16 cellular contexts compared by ENCODE assay signal in genomic region chr2:9800639-9800974, GRCh38. TPM values are rescaled to one million over a fixed set of nuclear protein-coding genes. Genes with fewer than 3 reads are reported as not detected.
DNase-seq lines count a peak whose midpoint lies in the region; ATAC-seq, FAIRE-seq and TF ChIP-seq lines count a peak whose summit lies in the region.
"Had no signal": no experiment of that assay in that cellular context is flagged by ENCODE, and none has a peak within 500 bp of the region (broad histone marks: within the 10 kb centered on the region; RNA-seq: fewer than 3 reads in every experiment).

No MANE protein-coding gene starts in this region.

- H3K4me1 Mint-ChIP-seq in astrocyte (ENCODE audit: low read depth, unreplicated experiment): peaks cover 17% of the 10 kb centered on the region

- no peak for TF ChIP-seq POLR2A in HCT116 (IDR thresholded peaks at IDR 0.05; ENCODE audit: borderline replicate concordance, extremely low read depth, insufficient read depth, insufficient read length)

- CTCF ChIA-PET in HCT116 (lab: Charles Lee): interaction anchor here (0.9 to 3.7 kb wide), 11 partner anchors 11 to 297 kb away, joined by 3 to 36 read pairs (median 5); partner anchors contain the start of gene TAF1B

- intact Hi-C loops in HCT116 (cut with micrococcal nuclease): loop anchor here (2.0 kb wide), 1 partner anchor 320 kb away; no protein-coding TSS in a partner anchor
- intact Hi-C loops in left ventricle myocardium superior (cut with micrococcal nuclease): no loop called here

- H3K4me3 ChIP-seq in HCT116 (replicated peaks in 1 of 2; ENCODE audit: low read depth in 1 of 2, low read length in 2 of 2) (peak overlapping the region in 1 of 2 experiments; percentile 35; a peak in 2 of 4 replicates), astrocyte (ENCODE audit: insufficient read depth, low read depth, low read length) (no peak overlapping the region), subcutaneous abdominal adipose tissue (ENCODE audit: low read depth in 1 of 5, low read length in 5 of 5) (no peak overlapping the region)

- H3K4me2 ChIP-seq in HCT116 (ENCODE audit: low read length): peak overlapping the region; percentile 81
- H3K4me2 ChIP-seq in astrocyte (ENCODE audit: low read length): peak overlapping the region; percentile 74

- no peaks in the 10 kb centered on the region for H3K9me2 ChIP-seq in HCT116 (ENCODE audit: insufficient read depth)

- H4K20me1 ChIP-seq in HCT116 (ENCODE audit: insufficient read depth) (no peaks in the 10 kb centered on the region), astrocyte (ENCODE audit: insufficient read depth, low read length) (no peaks in the 10 kb centered on the region)

- no peak for TF ChIP-seq RAD21 in HCT116 (IDR thresholded peaks at IDR 0.05; ENCODE audit: low read depth)

- H3K27me3 Mint-ChIP-seq in astrocyte (ENCODE audit: low read depth, unreplicated experiment): peaks cover 15% of the 10 kb centered on the region

- no peaks in the 10 kb centered on the region for H3K36me3 Mint-ChIP-seq in astrocyte (ENCODE audit: low read depth, unreplicated experiment)

- RAD21 ChIA-PET in HCT116 (lab: Charles Lee; ENCODE audit: low non-redundant PET in 1 of 2, low total read pairs in 2 of 2, uncharacterized antibody in 2 of 2, unreplicated experiment in 2 of 2): interaction anchor here in 1 of 2 experiments (1.6 kb wide), 2 partner anchors 248 to 257 kb away, joined by 3 to 5 read pairs; no protein-coding TSS in a partner anchor

- H3K9me3 ChIP-seq in HCT116 (ENCODE audit: control insufficient read depth in 1 of 2, insufficient read depth in 1 of 2, low read depth in 1 of 2, low read length in 2 of 2): no peaks in the 10 kb centered on the region
- H3K9me3 ChIP-seq in astrocyte (ENCODE audit: insufficient read depth, low read depth, low read length): no peaks in the 10 kb centered on the region
- H3K9me3 ChIP-seq in subcutaneous abdominal adipose tissue (ENCODE audit: control insufficient read depth in 5 of 5, low read length in 5 of 5): no peaks in the 10 kb centered on the region

- H3K4me3 Mint-ChIP-seq in astrocyte (ENCODE audit: unreplicated experiment): no peak overlapping the region
- H3K4me3 Mint-ChIP-seq: activated B cell treated with CpG ODN at 0.5 μM for 24 hours; activated naive CD8-positive, alpha-beta T cell treated with anti-CD3 and anti-CD28 coated beads, Interleukin-2, amount 50 U/mL, for 24 hours had no signal

- TF ChIP-seq CTCF in HCT116 (IDR thresholded peaks at IDR 0.05 in 2 of 3, conservative IDR thresholded peaks at IDR 0.05 in 1 of 3; ENCODE audit: borderline replicate concordance in 1 of 3, insufficient read depth in 1 of 3, low read depth in 2 of 3, low read length in 2 of 3) (no peak), astrocyte (IDR thresholded peaks at IDR 0.05; ENCODE audit: insufficient read depth, low read depth, low read length) (no peak)

- ATAC-seq in HCT116 (peak; percentile 7; the same call in 1 of the 2 replicates), left ventricle myocardium superior (no peak), GM18517 (IDR thresholded peaks at IDR 0.05; ENCODE audit: unreplicated experiment) (no peak)

- H3K9ac ChIP-seq in HCT116 (ENCODE audit: low read length) (peak overlapping the region; percentile 53; the same call in 1 of the 2 replicates), astrocyte (ENCODE audit: low read length) (peak overlapping the region; percentile 73), subcutaneous abdominal adipose tissue (ENCODE audit: low read length in 5 of 5) (peak overlapping the region in 1 of 5 donors; percentile 75)

- H3K79me2 ChIP-seq in HCT116 (ENCODE audit: insufficient read depth, low read length) (no peaks in the 10 kb centered on the region), astrocyte (ENCODE audit: insufficient read depth, low read length) (no peaks in the 10 kb centered on the region)

- FAIRE-seq in astrocyte (lab: Jason Lieb, UNC): no peak

- H3K27me3 ChIP-seq in HCT116 (ENCODE audit: insufficient read depth, low read length) (no peaks in the 10 kb centered on the region), astrocyte (ENCODE audit: insufficient read depth, low read length) (no peaks in the 10 kb centered on the region), subcutaneous abdominal adipose tissue (ENCODE audit: control insufficient read depth in 5 of 5, insufficient read depth in 4 of 5, low read length in 5 of 5) (no peaks in the 10 kb centered on the region)

- H3K9me3 Mint-ChIP-seq in astrocyte (ENCODE audit: unreplicated experiment): peaks cover 2% of the 10 kb centered on the region
- H3K9me3 Mint-ChIP-seq: activated B cell treated with CpG ODN at 0.5 μM for 24 hours; activated naive CD8-positive, alpha-beta T cell treated with anti-CD3 and anti-CD28 coated beads, Interleukin-2, amount 50 U/mL, for 24 hours; naive thymus-derived CD4-positive, alpha-beta T cell; stimulated activated naive CD8-positive, alpha-beta T cell treated with anti-CD3 and anti-CD28 coated beads, Interleukin-15, amount 100 ng/mL, for 72 hours had no signal

- peak overlapping the region; percentile 75 for H3K27ac ChIP-seq in HCT116 (ENCODE audit: low read depth, low read length)
- peak overlapping the region; percentile 77 for H3K27ac ChIP-seq in astrocyte (ENCODE audit: low read depth, low read length)
- H3K27ac ChIP-seq in subcutaneous abdominal adipose tissue (ENCODE audit: low read depth, low read length): peak overlapping the region; percentile 81

- POLR2A ChIA-PET in HCT116 (lab: Charles Lee): interaction anchor here (1.1 kb wide), 1 partner anchor 648 kb away, joined by 3 read pairs; the partner anchor contains the start of gene ODC1

- DNase-seq in HCT116 (ENCODE audit: low read depth, low spot score) (no peak), astrocyte (ENCODE audit: low read depth) (no peak), left ventricle myocardium superior (peak; percentile 20), iPS-NIHi7 (ENCODE audit: extremely low spot score) (no peak), dedifferentiated amniotic fluid mesenchymal stem cell (ENCODE audit: extremely low spot score) (no peak)
- DNase-seq in stimulated activated CD4-positive, alpha-beta T cell treated with anti-CD3 and anti-CD28 coated beads, Interleukin-2, amount 100 ng/mL, for 24 hours: no peak
- DNase-seq: activated B cell treated with CpG ODN at 0.5 μM for 24 hours; dermis blood vessel endothelial cell; foreskin melanocyte; kidney glomerular epithelial cell; NK-92 treated with Interleukin-12 subunit alpha and Interleukin-12 subunit beta, amount 100 ng/mL, for 24 hours; stimulated activated naive CD8-positive, alpha-beta T cell treated with anti-CD3 and anti-CD28 coated beads, Interleukin-15, amount 100 ng/mL, for 72 hours had no signal

- H3K27ac Mint-ChIP-seq in astrocyte (ENCODE audit: unreplicated experiment): peak overlapping the region; percentile 58
- H3K27ac Mint-ChIP-seq: activated B cell treated with CpG ODN at 0.5 μM for 24 hours; activated naive CD8-positive, alpha-beta T cell treated with anti-CD3 and anti-CD28 coated beads, Interleukin-2, amount 50 U/mL, for 24 hours; stimulated activated naive CD8-positive, alpha-beta T cell treated with anti-CD3 and anti-CD28 coated beads, Interleukin-15, amount 100 ng/mL, for 72 hours had no signal

- H3K4me1 ChIP-seq in HCT116 (ENCODE audit: control insufficient read depth in 1 of 2, insufficient read depth in 2 of 2, low read length in 2 of 2) (peaks cover 31 to 48% of the 10 kb centered on the region in 2 experiments), astrocyte (ENCODE audit: insufficient read depth, low read length) (peaks cover 33% of the 10 kb centered on the region), subcutaneous abdominal adipose tissue (ENCODE audit: control insufficient read depth in 5 of 5, insufficient read depth in 5 of 5, low read length in 5 of 5) (peaks cover 12 to 63% (median 55%) of the 10 kb centered on the region in 5 donors)

- no peak overlapping the region for H2AFZ ChIP-seq in HCT116 (ENCODE audit: low read depth, low read length, poor library complexity, severe bottlenecking)
- peak overlapping the region; percentile 57 for H2AFZ ChIP-seq in astrocyte (ENCODE audit: low read depth, low read length)

- no peaks in the 10 kb centered on the region for H3K36me3 ChIP-seq in HCT116 (ENCODE audit: control insufficient read depth in 1 of 2, insufficient read depth in 2 of 2, low read length in 2 of 2)
- H3K36me3 ChIP-seq in astrocyte (ENCODE audit: insufficient read depth, low read length): no peaks in the 10 kb centered on the region
- H3K36me3 ChIP-seq in subcutaneous abdominal adipose tissue (ENCODE audit: control insufficient read depth in 5 of 5, insufficient read depth in 5 of 5, low read length in 5 of 5): no peaks in the 10 kb centered on the region

- BruUV-seq in HCT116 (replicated peaks; lab: Mats Ljungman, UMichigan): no TSS peak

TF ChIP-seq in HCT116, 20 proteins besides CTCF, POLR2A, EP300 and RAD21:
- no peak for TF ChIP-seq SIN3A (IDR thresholded peaks at IDR 0.05; ENCODE audit: low read depth)
- no peak for TF ChIP-seq FOSL1 (IDR thresholded peaks at IDR 0.05; ENCODE audit: low read depth)

RNA-seq across cellular contexts. Expression of gene TAF1B, which starts 42.7 kb away (rescaled TPM):
- total RNA-seq in HCT116 (2021; ENCODE audit: unreplicated experiment) (27.9 TPM), astrocyte (14.5 and 15.7 TPM in 2 replicates), left ventricle myocardium superior (3.6 TPM)
- 8.2 and 9.5 TPM in 2 replicates for polyA plus RNA-seq in HCT116 (2012)
